In genomic region chr17:40448213-40448638, GRCh38 we compare ENCODE assay signal across 10 cellular contexts. TPM values are rescaled to one million over a fixed set of nuclear protein-coding genes. Genes with fewer than 3 reads are reported as not detected.
DNase-seq lines count a peak whose midpoint lies in the region.
"Had no signal": no experiment of that assay in that cellular context is flagged by ENCODE, and none has a peak within 500 bp of the region (broad histone marks: within the 10 kb centered on the region; RNA-seq: fewer than 3 reads in every experiment).

No MANE protein-coding gene starts in this region.

- H3K4me1 Mint-ChIP-seq in dendritic cell treated with granulocyte-macrophage colony-stimulating factor and Interleukin-4, amounts not matched to agents 40 ng/mL and 50 ng/mL, for 4 days (ENCODE audit: low read depth), result peaks cover 43% of the 10 kb centered on the region

- no peaks in the 10 kb centered on the region for H3K9me3 Mint-ChIP-seq in dendritic cell treated with granulocyte-macrophage colony-stimulating factor and Interleukin-4, amounts not matched to agents 40 ng/mL and 50 ng/mL, for 4 days
- H3K9me3 Mint-ChIP-seq: stimulated activated effector memory CD8-positive, alpha-beta T cell treated with anti-CD3 and anti-CD28 coated beads, Interleukin-12 subunit alpha, Interleukin-12 subunit beta, amount 100 ng/mL, for 72 hours had no signal

- H3K27me3 Mint-ChIP-seq in dendritic cell treated with granulocyte-macrophage colony-stimulating factor and Interleukin-4, amounts not matched to agents 40 ng/mL and 50 ng/mL, for 4 days, result peaks cover 46% of the 10 kb centered on the region

- H3K9ac ChIP-seq in mucosa of stomach (ENCODE audit: low read length), result peak overlapping the region; percentile 50

- intact Hi-C loops in dendritic cell treated with granulocyte-macrophage colony-stimulating factor and Interleukin-4, amounts not matched to agents 40 ng/mL and 50 ng/mL, for 4 days (cut with micrococcal nuclease), result no loop called here

- H3K36me3 Mint-ChIP-seq in dendritic cell treated with granulocyte-macrophage colony-stimulating factor and Interleukin-4, amounts not matched to agents 40 ng/mL and 50 ng/mL, for 4 days (ENCODE audit: low read depth), result no peaks in the 10 kb centered on the region

- H3K36me3 ChIP-seq in MG63 (no peaks in the 10 kb centered on the region), mucosa of stomach (ENCODE audit: control insufficient read depth, insufficient read depth, low read length) (peaks cover 9% of the 10 kb centered on the region), SJCRH30 (no peaks in the 10 kb centered on the region)

- H3K9me3 ChIP-seq in MG63 (no peaks in the 10 kb centered on the region), mucosa of stomach (ENCODE audit: control insufficient read depth, low read length) (no peaks in the 10 kb centered on the region), SJCRH30 (replicated peaks) (no peaks in the 10 kb centered on the region)

- peak overlapping the region; percentile 30 for H3K27ac Mint-ChIP-seq in dendritic cell treated with granulocyte-macrophage colony-stimulating factor and Interleukin-4, amounts not matched to agents 40 ng/mL and 50 ng/mL, for 4 days

- H3K4me1 ChIP-seq in mucosa of stomach (ENCODE audit: control insufficient read depth, insufficient read depth, low read length) (peaks cover 80% of the 10 kb centered on the region), SJCRH30 (peaks cover 23% of the 10 kb centered on the region; the same call in 1 of the 2 replicates)

- no peak overlapping the region for H3K4me3 Mint-ChIP-seq in dendritic cell treated with granulocyte-macrophage colony-stimulating factor and Interleukin-4, amounts not matched to agents 40 ng/mL and 50 ng/mL, for 4 days

- H3K4me3 ChIP-seq in MG63 (no peak overlapping the region), mucosa of stomach (ENCODE audit: low read length) (peak overlapping the region; percentile 11), SJCRH30 (no peak overlapping the region)

- H3K27me3 ChIP-seq in MG63 (no peaks in the 10 kb centered on the region), mucosa of stomach (ENCODE audit: control insufficient read depth, insufficient read depth, low read length) (no peaks in the 10 kb centered on the region), SJCRH30 (no peaks in the 10 kb centered on the region)

- DNase-seq in AML-193 (lab: John Stamatoyannopoulos, UW), result peak; percentile 75 to 78
- DNase-seq in MG63, result peak; percentile 78
- no peak for DNase-seq in GOT3 (lab: John Stamatoyannopoulos, UW)
- no peak for DNase-seq in NCI-H1105 (lab: John Stamatoyannopoulos, UW)
- DNase-seq in COLO668 (lab: John Stamatoyannopoulos, UW; ENCODE audit: unreplicated experiment), result no peak
- DNase-seq in SJCRH30, result no peak
- DNase-seq: NCI-H1930 had no signal

- H3K27ac ChIP-seq in SJCRH30, result no peak overlapping the region

RNA-seq across cellular contexts. Expression of gene IGFBP4, which starts 5.0 kb away (rescaled TPM):
- total RNA-seq in MG63 (2014; rRNA removed; shearing (Covaris generic); ENCODE audit: low replicate concordance), result 7.9 and 12.4 TPM in 2 replicates
- total RNA-seq in SJCRH30 (2014; rRNA removed; shearing (Covaris generic)), result 1.7 and 2.3 TPM in 2 replicates

RNA-seq across cellular contexts. Expression of gene TOP2A, which starts 30.5 kb away (rescaled TPM):
- total RNA-seq in MG63 (2014; rRNA removed; shearing (Covaris generic); ENCODE audit: low replicate concordance), result 138 and 187 TPM in 2 replicates
- 524 and 583 TPM in 2 replicates for total RNA-seq in SJCRH30 (2014; rRNA removed; shearing (Covaris generic))

RNA-seq across cellular contexts. Expression of gene TNS4, which starts 53.2 kb away (rescaled TPM):
- total RNA-seq in MG63 (2014; rRNA removed; shearing (Covaris generic); ENCODE audit: low replicate concordance), result not detected in 2 replicates
- total RNA-seq in SJCRH30 (2014; rRNA removed; shearing (Covaris generic)), result not detected in 2 replicates

Comparison
In these comparisons a context has a peak if more than half of its experiments do, and no peak if none do; other contexts are left out.
1. DNase-seq: peak in AML-193 (2 of 2) and MG63 (single experiment); none in GOT3 (single experiment), NCI-H1105 (single experiment), COLO668 (single experiment) and SJCRH30 (0 of 2).